Comparison of ENCODE assay signal across 14 cellular contexts in the genomic region with DNA sequence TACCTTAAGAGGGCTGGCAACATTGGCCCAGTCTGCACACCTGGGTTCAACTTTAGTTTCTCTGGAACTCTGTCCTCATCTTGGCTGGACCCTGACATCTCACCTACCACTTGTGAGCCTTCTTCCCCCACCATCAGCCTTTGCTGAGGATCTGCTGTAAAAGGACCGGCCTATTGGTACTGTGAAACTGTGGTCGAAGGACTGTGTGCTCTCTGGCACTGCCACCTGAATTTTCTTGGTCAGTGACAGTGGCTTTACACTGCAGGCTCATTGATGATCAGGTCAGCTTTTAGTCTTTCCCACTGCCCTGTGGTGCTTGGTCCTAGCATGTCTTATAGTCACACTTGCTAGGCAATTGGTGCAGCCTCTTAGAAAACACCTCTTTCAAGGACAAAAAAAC.
A peak's percentile ranks its signal among the peaks of the same experiment; 100 is the strongest.
DNase-seq lines count a peak whose midpoint lies in the region; ATAC-seq and TF ChIP-seq lines count a peak whose summit lies in the region.
"Had no signal": no experiment of that assay in that cellular context is flagged by ENCODE, and none has a peak within 500 bp of the region (broad histone marks: within the 10 kb centered on the region; RNA-seq: fewer than 3 reads in every experiment).

No MANE protein-coding gene starts in this region.

- no peak for TF ChIP-seq POLR2A in prostate gland (IDR thresholded peaks at IDR 0.05)

- ATAC-seq in GM19043 (IDR thresholded peaks at IDR 0.05; ENCODE audit: low read depth, unreplicated experiment) (peak; percentile 5), GM21786 (IDR thresholded peaks at IDR 0.05; ENCODE audit: unreplicated experiment) (peak; percentile 14), HG03139 (IDR thresholded peaks at IDR 0.05; ENCODE audit: unreplicated experiment) (peak; percentile 31)
- ATAC-seq: K562 had no signal

- TF ChIP-seq CTCF in WERI-Rb-1 (IDR thresholded peaks at IDR 0.05; ENCODE audit: low read depth, low read length): no peak
- TF ChIP-seq CTCF in prostate gland (IDR thresholded peaks at IDR 0.05): no peak

- H3K27ac ChIP-seq in WERI-Rb-1: peak overlapping the region; percentile 65
- H3K27ac ChIP-seq in prostate gland: no peak overlapping the region
- H3K27ac ChIP-seq: BLaER1 treated with 17β-estradiol and CSF1 and Interleukin-3, amounts not matched to agents 10 nM and 100 nM; epithelial cell of prostate; skin epidermis; thoracic aorta had no signal

- DNase-seq in WERI-Rb-1 (no peak), GF-D8 (lab: John Stamatoyannopoulos, UW) (no peak), prostate gland (ENCODE audit: low spot score) (no peak), HAP-1 (ENCODE audit: low spot score in 2 of 2) (no peak), NCI-H226 (no peak)
- DNase-seq: activated effector memory CD4-positive, alpha-beta T cell treated with Interleukin-2 at 50 U/mL for 16 hours had no signal

- H3K27me3 ChIP-seq in WERI-Rb-1 (ENCODE audit: insufficient read depth, low read depth, severe bottlenecking) (no peaks in the 10 kb centered on the region), prostate gland (replicated peaks; ENCODE audit: insufficient read depth) (no peaks in the 10 kb centered on the region), HAP-1 (ENCODE audit: low read depth) (no peaks in the 10 kb centered on the region)

- WGBS in prostate gland: 86% methylated on average over 2 of the region's 2 CpGs

- intact Hi-C loops in prostate gland (cut with DNase I): no loop called here

- H3K9me3 ChIP-seq in WERI-Rb-1 (ENCODE audit: severe bottlenecking): no peaks in the 10 kb centered on the region
- no peaks in the 10 kb centered on the region for H3K9me3 ChIP-seq in prostate gland
- no peaks in the 10 kb centered on the region for H3K9me3 ChIP-seq in HAP-1
- H3K9me3 ChIP-seq: thoracic aorta had no signal

- in situ Hi-C loops in HAP-1 (cut with MboI; ENCODE audit: low sequenced_read_pairs): no loop called here

- H3K36me3 ChIP-seq in WERI-Rb-1 (no peaks in the 10 kb centered on the region), prostate gland (no peaks in the 10 kb centered on the region), HAP-1 (replicated peaks) (no peaks in the 10 kb centered on the region)
- H3K36me3 ChIP-seq: BLaER1 treated with 17β-estradiol and CSF1 and Interleukin-3, amounts not matched to agents 10 nM and 100 nM; thoracic aorta had no signal

- no peaks in the 10 kb centered on the region for H3K4me1 ChIP-seq in prostate gland (replicated peaks)
- H3K4me1 ChIP-seq in HAP-1: peaks cover 6% of the 10 kb centered on the region; the same call in 1 of the 2 replicates

- H3K4me3 ChIP-seq in WERI-Rb-1 (ENCODE audit: low read depth, low read length): no peak overlapping the region
- H3K4me3 ChIP-seq in prostate gland: no peak overlapping the region
- no peak overlapping the region for H3K4me3 ChIP-seq in HAP-1
- H3K4me3 ChIP-seq: BLaER1 treated with 17β-estradiol and CSF1 and Interleukin-3, amounts not matched to agents 10 nM and 100 nM; K562; skin epidermis; thoracic aorta had no signal
